21 cellular contexts compared by ENCODE assay signal in genomic region chr10:60541461-60541860, GRCh38.
"Had no signal": no experiment of that assay in that cellular context is flagged by ENCODE, and none has a peak within 500 bp of the region (broad histone marks: within the 10 kb centered on the region; RNA-seq: fewer than 3 reads in every experiment).

No MANE protein-coding gene starts in this region.

- H3K4me3 Mint-ChIP-seq: activated CD8-positive, alpha-beta T cell treated with anti-CD3 and anti-CD28 coated beads, Interleukin-2, amount 10 ng/mL, durations not matched to agents 7 days and 5 days; central memory CD8-positive, alpha-beta T cell; immature natural killer cell; naive thymus-derived CD8-positive, alpha-beta T cell; WTC11 had no signal

- H3K4me3 ChIP-seq: skin epidermis, upper lobe of left lung had no signal

- H3K4me1 Mint-ChIP-seq: immature natural killer cell had no signal

- H3K36me3 Mint-ChIP-seq: immature natural killer cell; naive thymus-derived CD8-positive, alpha-beta T cell; WTC11 had no signal

- DNase-seq: activated CD4-positive, alpha-beta T cell treated with anti-CD3 and anti-CD28 coated beads for 4 hours; activated CD8-positive, alpha-beta memory T cell treated with anti-CD3 and anti-CD28 coated beads, Interleukin-2, amount 50 U/mL, for 4 hours; activated CD8-positive, alpha-beta T cell treated with anti-CD3 and anti-CD28 coated beads, Interleukin-2, amount 10 ng/mL, durations not matched to agents 7 days and 5 days; activated gamma-delta T cell; activated T-cell treated with anti-CD3 and anti-CD28 coated beads, Interleukin-2, amount 50 U/mL, for 48 hours; cortex of kidney; effector memory CD4-positive, alpha-beta T cell; foreskin melanocyte; immature natural killer cell; naive thymus-derived CD8-positive, alpha-beta T cell; retina; stimulated activated CD4-positive, alpha-beta T cell treated with anti-CD3 and anti-CD28 coated beads, Interleukin-4, amount 100 ng/mL, for 24 hours; stimulated activated naive CD4-positive, alpha-beta T cell; substantia nigra; SW 1271; upper lobe of left lung had no signal

- ATAC-seq: activated CD8-positive, alpha-beta T cell treated with anti-CD3 and anti-CD28 coated beads, Interleukin-2, amount 10 ng/mL, durations not matched to agents 7 days and 5 days; activated naive CD4-positive, alpha-beta T cell treated with anti-CD3 and anti-CD28 coated beads, Interleukin-2, amount 50 U/mL, for 72 hours; naive thymus-derived CD8-positive, alpha-beta T cell; WTC11 had no signal

- H3K4me1 ChIP-seq: upper lobe of left lung had no signal

- H3K27me3 Mint-ChIP-seq: central memory CD8-positive, alpha-beta T cell; naive thymus-derived CD8-positive, alpha-beta T cell had no signal

- H3K27me3 ChIP-seq: neutrophil, upper lobe of left lung had no signal

- H3K9me3 ChIP-seq: neutrophil, upper lobe of left lung had no signal

- H3K27ac Mint-ChIP-seq: activated CD8-positive, alpha-beta T cell treated with anti-CD3 and anti-CD28 coated beads, Interleukin-2, amount 10 ng/mL, durations not matched to agents 7 days and 5 days; activated naive CD4-positive, alpha-beta T cell treated with anti-CD3 and anti-CD28 coated beads, Interleukin-2, amount 50 U/mL, for 72 hours; immature natural killer cell; naive thymus-derived CD8-positive, alpha-beta T cell; WTC11 had no signal

- H3K36me3 ChIP-seq: neutrophil, upper lobe of left lung had no signal

- H3K27ac ChIP-seq: neutrophil, skin epidermis, upper lobe of left lung had no signal

- H3K9me3 Mint-ChIP-seq: activated naive CD4-positive, alpha-beta T cell treated with anti-CD3 and anti-CD28 coated beads, Interleukin-2, amount 50 U/mL, for 72 hours; central memory CD8-positive, alpha-beta T cell; immature natural killer cell; naive thymus-derived CD8-positive, alpha-beta T cell had no signal
